ENCODE assay signal across 1 cellular context in the genomic region with DNA sequence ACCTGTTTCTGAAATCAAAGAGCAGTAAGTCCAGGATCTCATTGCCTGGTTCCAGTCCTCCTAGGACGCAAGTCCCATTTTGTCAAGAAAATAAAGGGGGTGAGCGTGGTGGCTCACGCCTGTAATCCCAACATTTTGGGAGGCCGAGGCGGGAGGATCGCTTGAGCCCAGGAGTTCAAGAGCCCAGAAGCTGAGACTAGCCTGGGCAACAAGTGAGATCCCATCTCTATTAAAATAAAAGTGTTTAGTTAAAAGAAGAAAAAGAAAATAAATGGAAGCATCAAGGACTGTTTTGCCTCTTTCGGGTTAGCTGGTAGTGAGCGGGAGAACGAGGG.
TF ChIP-seq lines count a peak whose summit lies in the region.

No MANE protein-coding gene starts in this region.

TF ChIP-seq in A549, 52 proteins besides CTCF, POLR2A, EP300 and RAD21 (continued from another document):
- TF ChIP-seq, protein P1, sequence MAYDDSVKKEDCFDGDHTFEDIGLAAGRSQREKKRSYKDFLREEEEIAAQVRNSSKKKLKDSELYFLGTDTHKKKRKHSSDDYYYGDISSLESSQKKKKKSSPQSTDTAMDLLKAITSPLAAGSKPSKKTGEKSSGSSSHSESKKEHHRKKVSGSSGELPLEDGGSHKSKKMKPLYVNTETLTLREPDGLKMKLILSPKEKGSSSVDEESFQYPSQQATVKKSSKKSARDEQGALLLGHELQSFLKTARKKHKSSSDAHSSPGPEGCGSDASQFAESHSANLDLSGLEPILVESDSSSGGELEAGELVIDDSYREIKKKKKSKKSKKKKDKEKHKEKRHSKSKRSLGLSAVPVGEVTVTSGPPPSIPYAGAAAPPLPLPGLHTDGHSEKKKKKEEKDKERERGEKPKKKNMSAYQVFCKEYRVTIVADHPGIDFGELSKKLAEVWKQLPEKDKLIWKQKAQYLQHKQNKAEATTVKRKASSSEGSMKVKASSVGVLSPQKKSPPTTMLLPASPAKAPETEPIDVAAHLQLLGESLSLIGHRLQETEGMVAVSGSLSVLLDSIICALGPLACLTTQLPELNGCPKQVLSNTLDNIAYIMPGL (CRISPR knock-in tag; IDR thresholded peaks at IDR 0.05; ENCODE audit: borderline replicate concordance), result no peak
- TF ChIP-seq EHF (CRISPR knock-in tag; IDR thresholded peaks at IDR 0.05) (0 out of 2 replicates have a peak, but pooled peaks have one; percentile 21), BHLHE40 (IDR thresholded peaks at IDR 0.05; ENCODE audit: low read depth, low read length) (no peak), CBX8 (IDR thresholded peaks at IDR 0.05) (no peak), MAFK (IDR thresholded peaks at IDR 0.05; ENCODE audit: partially characterized antibody) (no peak), NR3C1 (IDR thresholded peaks at IDR 0.05) (no peak), KDM5A (IDR thresholded peaks at IDR 0.05) (no peak), ZSCAN20 (CRISPR knock-in tag; IDR thresholded peaks at IDR 0.05) (no peak), ESRRA (IDR thresholded peaks at IDR 0.05; ENCODE audit: borderline replicate concordance, low read length) (no peak), FOSB (CRISPR knock-in tag; IDR thresholded peaks at IDR 0.05) (no peak)
- TF ChIP-seq, protein P2, sequence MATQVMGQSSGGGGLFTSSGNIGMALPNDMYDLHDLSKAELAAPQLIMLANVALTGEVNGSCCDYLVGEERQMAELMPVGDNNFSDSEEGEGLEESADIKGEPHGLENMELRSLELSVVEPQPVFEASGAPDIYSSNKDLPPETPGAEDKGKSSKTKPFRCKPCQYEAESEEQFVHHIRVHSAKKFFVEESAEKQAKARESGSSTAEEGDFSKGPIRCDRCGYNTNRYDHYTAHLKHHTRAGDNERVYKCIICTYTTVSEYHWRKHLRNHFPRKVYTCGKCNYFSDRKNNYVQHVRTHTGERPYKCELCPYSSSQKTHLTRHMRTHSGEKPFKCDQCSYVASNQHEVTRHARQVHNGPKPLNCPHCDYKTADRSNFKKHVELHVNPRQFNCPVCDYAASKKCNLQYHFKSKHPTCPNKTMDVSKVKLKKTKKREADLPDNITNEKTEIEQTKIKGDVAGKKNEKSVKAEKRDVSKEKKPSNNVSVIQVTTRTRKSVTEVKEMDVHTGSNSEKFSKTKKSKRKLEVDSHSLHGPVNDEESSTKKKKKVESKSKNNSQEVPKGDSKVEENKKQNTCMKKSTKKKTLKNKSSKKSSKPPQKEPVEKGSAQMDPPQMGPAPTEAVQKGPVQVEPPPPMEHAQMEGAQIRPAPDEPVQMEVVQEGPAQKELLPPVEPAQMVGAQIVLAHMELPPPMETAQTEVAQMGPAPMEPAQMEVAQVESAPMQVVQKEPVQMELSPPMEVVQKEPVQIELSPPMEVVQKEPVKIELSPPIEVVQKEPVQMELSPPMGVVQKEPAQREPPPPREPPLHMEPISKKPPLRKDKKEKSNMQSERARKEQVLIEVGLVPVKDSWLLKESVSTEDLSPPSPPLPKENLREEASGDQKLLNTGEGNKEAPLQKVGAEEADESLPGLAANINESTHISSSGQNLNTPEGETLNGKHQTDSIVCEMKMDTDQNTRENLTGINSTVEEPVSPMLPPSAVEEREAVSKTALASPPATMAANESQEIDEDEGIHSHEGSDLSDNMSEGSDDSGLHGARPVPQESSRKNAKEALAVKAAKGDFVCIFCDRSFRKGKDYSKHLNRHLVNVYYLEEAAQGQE (IDR thresholded peaks at IDR 0.05), result no peak
- TF ChIP-seq, protein P3, sequence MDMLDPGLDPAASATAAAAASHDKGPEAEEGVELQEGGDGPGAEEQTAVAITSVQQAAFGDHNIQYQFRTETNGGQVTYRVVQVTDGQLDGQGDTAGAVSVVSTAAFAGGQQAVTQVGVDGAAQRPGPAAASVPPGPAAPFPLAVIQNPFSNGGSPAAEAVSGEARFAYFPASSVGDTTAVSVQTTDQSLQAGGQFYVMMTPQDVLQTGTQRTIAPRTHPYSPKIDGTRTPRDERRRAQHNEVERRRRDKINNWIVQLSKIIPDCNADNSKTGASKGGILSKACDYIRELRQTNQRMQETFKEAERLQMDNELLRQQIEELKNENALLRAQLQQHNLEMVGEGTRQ (IDR thresholded peaks at IDR 0.05), result no peak
